In the genomic region with DNA sequence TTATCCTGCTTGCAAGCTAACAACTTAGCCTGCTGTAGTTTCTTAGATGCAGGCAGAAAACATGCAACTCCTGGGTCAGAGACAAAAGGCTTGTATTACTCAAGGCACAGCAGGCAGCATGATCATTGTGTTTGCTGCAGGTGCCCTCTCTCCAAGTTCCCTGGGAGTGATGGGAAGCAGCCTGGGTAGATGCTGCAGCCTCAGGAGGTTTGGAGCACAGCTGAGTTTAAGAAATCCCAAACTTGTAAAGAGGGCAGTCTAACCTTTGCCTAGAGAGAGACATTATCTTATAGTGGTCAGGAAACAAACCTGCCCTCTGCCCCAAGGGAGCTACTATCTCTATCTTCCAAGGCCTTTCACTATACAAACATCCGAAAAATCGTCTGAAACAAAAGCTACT, we compare ENCODE assay signal across 19 cellular contexts.
"Had no signal": no experiment of that assay in that cellular context is flagged by ENCODE, and none has a peak within 500 bp of the region (broad histone marks: within the 10 kb centered on the region; RNA-seq: fewer than 3 reads in every experiment).

No MANE protein-coding gene starts in this region.

- H3K9me3 ChIP-seq: mucosa of descending colon, pancreas, stomach, upper lobe of left lung had no signal

- H3K4me1 ChIP-seq: stomach, upper lobe of left lung had no signal

- H3K27ac ChIP-seq: stomach, upper lobe of left lung had no signal

- H3K36me3 ChIP-seq: pancreas, stomach, upper lobe of left lung had no signal

- H3K9me3 Mint-ChIP-seq: activated CD8-positive, alpha-beta T cell treated with anti-CD3 and anti-CD28 coated beads for 36 hours; activated naive CD8-positive, alpha-beta T cell treated with anti-CD3 and anti-CD28 coated beads, Interleukin-2, amount 10 ng/mL, durations not matched to agents 7 days and 5 days; activated T-helper 17 cell treated with anti-CD3 and anti-CD28 coated beads, Interleukin-2, amount 50 U/mL, for 72 hours; immature natural killer cell had no signal

- ATAC-seq: activated CD8-positive, alpha-beta T cell treated with anti-CD3 and anti-CD28 coated beads for 36 hours; activated T-helper 17 cell treated with anti-CD3 and anti-CD28 coated beads, Interleukin-2, amount 50 U/mL, for 72 hours; mucosa of descending colon; pancreas; sciatic nerve had no signal

- H3K4me3 Mint-ChIP-seq: activated CD8-positive, alpha-beta T cell treated with anti-CD3 and anti-CD28 coated beads for 36 hours; activated naive CD8-positive, alpha-beta T cell treated with anti-CD3 and anti-CD28 coated beads, Interleukin-2, amount 10 ng/mL, durations not matched to agents 7 days and 5 days; activated T-helper 17 cell treated with anti-CD3 and anti-CD28 coated beads, Interleukin-2, amount 50 U/mL, for 72 hours; immature natural killer cell; memory B cell; naive B cell had no signal

- H3K27ac Mint-ChIP-seq: activated CD8-positive, alpha-beta T cell treated with anti-CD3 and anti-CD28 coated beads for 36 hours; activated naive CD8-positive, alpha-beta T cell treated with anti-CD3 and anti-CD28 coated beads, Interleukin-2, amount 10 ng/mL, durations not matched to agents 7 days and 5 days; activated T-helper 17 cell treated with anti-CD3 and anti-CD28 coated beads, Interleukin-2, amount 50 U/mL, for 72 hours; immature natural killer cell; memory B cell; naive B cell had no signal

- H3K4me3 ChIP-seq: mucosa of descending colon, pancreas, smooth muscle cell, stomach, upper lobe of left lung had no signal

- DNase-seq: activated CD4-positive, alpha-beta T cell treated with anti-CD3 and anti-CD28 coated beads for 48 hours; activated CD4-positive, CD25-positive, alpha-beta regulatory T cell; activated CD8-positive, alpha-beta T cell treated with anti-CD3 and anti-CD28 coated beads for 36 hours; activated naive CD4-positive, alpha-beta T cell; activated naive CD8-positive, alpha-beta T cell treated with anti-CD3 and anti-CD28 coated beads, Interleukin-2, amount 10 ng/mL, durations not matched to agents 7 days and 5 days; activated T-cell treated with anti-CD3 and anti-CD28 coated beads, Interleukin-2, amount 50 U/mL, for 1 hour; amygdala; hypothalamus; immature natural killer cell; mucosa of descending colon; naive B cell; pancreas; stimulated activated CD4-positive, alpha-beta T cell treated with anti-CD3 and anti-CD28 coated beads, Interleukin-4, amount 100 ng/mL, for 1 hour; stomach; upper lobe of left lung had no signal

- H3K27me3 Mint-ChIP-seq: activated naive CD8-positive, alpha-beta T cell treated with anti-CD3 and anti-CD28 coated beads, Interleukin-2, amount 10 ng/mL, durations not matched to agents 7 days and 5 days had no signal

- H3K4me2 ChIP-seq: smooth muscle cell had no signal

- H3K4me1 Mint-ChIP-seq: activated naive CD8-positive, alpha-beta T cell treated with anti-CD3 and anti-CD28 coated beads, Interleukin-2, amount 10 ng/mL, durations not matched to agents 7 days and 5 days; activated T-helper 17 cell treated with anti-CD3 and anti-CD28 coated beads, Interleukin-2, amount 50 U/mL, for 72 hours; immature natural killer cell; memory B cell; naive B cell had no signal

- H3K27me3 ChIP-seq: pancreas, stomach, upper lobe of left lung had no signal

- H3K36me3 Mint-ChIP-seq: activated naive CD8-positive, alpha-beta T cell treated with anti-CD3 and anti-CD28 coated beads, Interleukin-2, amount 10 ng/mL, durations not matched to agents 7 days and 5 days; immature natural killer cell; memory B cell; naive B cell had no signal
